ENCODE assay signal across 14 cellular contexts in the genomic region with DNA sequence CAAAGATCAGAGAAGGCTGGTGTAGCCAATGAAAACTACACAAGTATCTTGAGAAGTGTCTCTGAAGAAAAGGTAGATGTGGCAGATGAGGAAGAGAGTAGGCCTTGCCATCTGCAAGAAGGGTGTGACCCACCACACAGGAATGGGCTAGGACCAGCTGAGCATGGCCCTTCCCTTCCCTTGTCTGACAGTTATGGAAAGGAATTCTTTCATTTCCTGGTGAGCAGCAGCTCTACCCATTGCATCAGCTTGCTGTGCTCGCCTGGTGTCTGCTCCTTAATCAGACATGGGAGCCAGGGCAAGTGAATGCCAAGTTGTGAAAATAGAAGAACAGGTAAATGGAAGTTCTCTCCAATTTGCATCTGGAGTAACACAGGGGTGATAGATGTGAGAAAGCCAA.
A peak's percentile ranks its signal among the peaks of the same experiment; 100 is the strongest.
DNase-seq lines count a peak whose midpoint lies in the region; ATAC-seq and TF ChIP-seq lines count a peak whose summit lies in the region.
"Had no signal": no experiment of that assay in that cellular context is flagged by ENCODE, and none has a peak within 500 bp of the region (broad histone marks: within the 10 kb centered on the region; RNA-seq: fewer than 3 reads in every experiment).

No MANE protein-coding gene starts in this region.

- peak; percentile 86 for DNase-seq in ACHN
- DNase-seq in HK-2 (ENCODE audit: unreplicated experiment), result peak; percentile 62
- peak; percentile 80 for DNase-seq in adipocyte (ENCODE audit: low read depth)
- peak; percentile 62 for DNase-seq in glomerular visceral epithelial cell (ENCODE audit: extremely low spot score)
- no peak for DNase-seq in activated CD4-positive, alpha-beta T cell treated with anti-CD3 and anti-CD28 coated beads for 4 hours
- no peak for DNase-seq in NCI-H1436 treated with DMSO at 0.1 percent for 48 hours (lab: John Stamatoyannopoulos, UW)
- no peak for DNase-seq in MM.1S
- DNase-seq: Kasumi-1; naive B cell; NCI-H526; stimulated activated naive CD8-positive, alpha-beta T cell treated with anti-CD3 and anti-CD28 coated beads, Interleukin-15, Interleukin-2, amounts not matched to agents 100 U/mL and 50 U/mL, for 24 hours had no signal

- H3K4me1 ChIP-seq in adipocyte (ENCODE audit: control insufficient read depth, insufficient read depth, low read length) (peaks cover 9% of the 10 kb centered on the region), MM.1S (ENCODE audit: low read length) (no peaks in the 10 kb centered on the region)

- H3K79me2 ChIP-seq in MM.1S (ENCODE audit: low read length), result no peaks in the 10 kb centered on the region

- H2AFZ ChIP-seq in MM.1S (ENCODE audit: low read length), result no peak overlapping the region

- no peak overlapping the region for H3K27ac ChIP-seq in MM.1S (ENCODE audit: low read length)
- H3K27ac ChIP-seq: C4-2B had no signal

- H3K4me3 ChIP-seq in adipocyte (ENCODE audit: low read length) (no peak overlapping the region), MM.1S (ENCODE audit: low read length) (no peak overlapping the region)
- H3K4me3 ChIP-seq: GM12878 had no signal

- H4K20me1 ChIP-seq in MM.1S (ENCODE audit: insufficient read depth, low read length), result no peaks in the 10 kb centered on the region

- H3K9me3 ChIP-seq in adipocyte (ENCODE audit: control insufficient read depth, low read length) (no peaks in the 10 kb centered on the region), MM.1S (replicated peaks; ENCODE audit: insufficient read depth, low read length) (no peaks in the 10 kb centered on the region)

- no peaks in the 10 kb centered on the region for H3K9me2 ChIP-seq in MM.1S (replicated peaks; ENCODE audit: insufficient read depth, low read length)

- H3F3A ChIP-seq in MM.1S (ENCODE audit: insufficient read depth, low read length), result no peaks in the 10 kb centered on the region

- H3K27me3 ChIP-seq in adipocyte (replicated peaks; ENCODE audit: control insufficient read depth, insufficient read depth, low read length) (no peaks in the 10 kb centered on the region), MM.1S (replicated peaks; ENCODE audit: insufficient read depth, low read length) (no peaks in the 10 kb centered on the region)

- no peak overlapping the region for H3K9ac ChIP-seq in adipocyte (ENCODE audit: low read length)
- H3K9ac ChIP-seq in MM.1S (ENCODE audit: low read length), result no peak overlapping the region

- H3K36me3 ChIP-seq in adipocyte (ENCODE audit: control insufficient read depth, insufficient read depth, low read length, severe bottlenecking) (no peaks in the 10 kb centered on the region), MM.1S (replicated peaks; ENCODE audit: insufficient read depth, low read length) (no peaks in the 10 kb centered on the region)

- no peak for TF ChIP-seq CTCF in MM.1S (IDR thresholded peaks at IDR 0.05; ENCODE audit: low read length)

- in situ Hi-C loops in ACHN (cut with HindIII; ENCODE audit: low pct_ligation_motif_present, low pct_unique_long_range_greater_than_20kb, low sequenced_read_pairs), result no loop called here

- no peak overlapping the region for H3K4me2 ChIP-seq in MM.1S (ENCODE audit: low read depth, low read length)

- ATAC-seq in GM21825 (IDR thresholded peaks at IDR 0.05; ENCODE audit: unreplicated experiment), result no peak
- ATAC-seq: GM12878; stimulated activated naive CD8-positive, alpha-beta T cell treated with anti-CD3 and anti-CD28 coated beads, Interleukin-15, Interleukin-2, amounts not matched to agents 100 U/mL and 50 U/mL, for 24 hours had no signal

Comparison
In these comparisons a context has a peak if more than half of its experiments do, and no peak if none do; other contexts are left out.
1. DNase-seq: peak in ACHN (single experiment), HK-2 (single experiment), adipocyte (single experiment) and glomerular visceral epithelial cell (single experiment); none in activated CD4-positive, alpha-beta T cell treated with anti-CD3 and anti-CD28 coated beads for 4 hours (0 of 2), NCI-H1436 treated with DMSO at 0.1 percent for 48 hours (single experiment) and MM.1S (single experiment).